In the genomic region with DNA sequence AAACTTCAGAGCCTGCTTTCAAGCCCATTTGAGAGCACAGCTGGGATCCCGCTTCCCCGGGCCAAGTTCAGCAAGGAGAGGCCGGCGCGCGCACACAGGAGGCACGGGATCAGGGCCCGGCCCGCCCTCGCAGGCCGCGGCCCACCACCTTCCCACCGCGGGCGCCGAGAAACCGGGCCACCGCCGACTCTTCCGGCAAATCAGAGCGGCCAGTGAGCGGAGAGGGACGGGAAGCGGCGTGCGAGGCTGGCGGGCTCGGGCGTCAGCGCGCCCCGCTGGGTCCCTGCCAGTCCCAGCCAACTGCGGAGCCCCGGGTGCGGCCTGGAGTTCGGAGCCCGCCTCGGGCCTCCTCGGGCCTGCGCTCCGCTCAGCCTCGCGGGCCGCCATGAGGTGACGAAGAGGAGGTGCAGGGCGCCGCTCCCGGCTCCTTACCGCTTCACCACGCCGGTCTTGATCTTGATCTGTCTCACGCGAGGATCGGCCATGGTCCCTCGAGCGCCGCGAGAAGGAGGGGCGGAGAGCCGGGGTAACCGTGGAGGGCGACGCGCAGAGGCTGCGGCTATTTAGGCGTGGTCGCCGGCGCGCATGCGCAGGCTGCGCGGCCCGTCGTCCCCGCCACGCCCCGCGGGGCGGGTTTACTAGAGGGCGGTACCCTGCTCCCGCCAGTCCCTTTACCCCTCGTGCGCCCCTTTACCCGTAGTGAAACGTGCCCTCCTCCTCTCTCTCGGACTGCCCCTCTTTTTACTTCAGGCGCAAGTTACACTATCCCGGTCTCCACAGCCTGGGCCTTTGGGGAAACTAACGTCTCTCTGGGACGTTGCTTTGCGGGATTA, we compare ENCODE assay signal across 8 cellular contexts. TPM values are rescaled to one million over a fixed set of nuclear protein-coding genes. Genes with fewer than 3 reads are reported as not detected.
DNase-seq lines count a peak whose midpoint lies in the region; ATAC-seq and TF ChIP-seq lines count a peak whose summit lies in the region.

A gene with protein sequence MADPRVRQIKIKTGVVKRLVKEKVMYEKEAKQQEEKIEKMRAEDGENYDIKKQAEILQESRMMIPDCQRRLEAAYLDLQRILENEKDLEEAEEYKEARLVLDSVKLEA (minus strand): TSS at position 567 of the 833 bp plus-strand sequence. CDS start 82 bp downstream, at position 485.

- peak in 1 of 2 donors; percentile 77 for TF ChIP-seq POLR2A in lower leg skin (IDR thresholded peaks at IDR 0.05)

- POLR2A ChIA-PET in CD8-positive, alpha-beta memory T cell (lab: Charles Lee), result no interaction called here
- POLR2A ChIA-PET in activated CD4-positive, alpha-beta memory T cell treated with anti-CD3 and anti-CD28 coated beads for 36 hours (lab: Charles Lee), result interaction anchor here (1.2 kb wide), 1 partner anchor 113 kb away, joined by 3 read pairs; no protein-coding TSS in a partner anchor

- H3K4me1 ChIP-seq in CD8-positive, alpha-beta memory T cell (ENCODE audit: insufficient read depth, low read length), result peaks cover 43% of the 10 kb centered on the region

- H3K27ac ChIP-seq in CD8-positive, alpha-beta memory T cell (ENCODE audit: low read depth, low read length), result peak within 1 kb of the TSS; percentile 87
- H3K27ac ChIP-seq in dorsolateral prefrontal cortex, result peak within 1 kb of the TSS; percentile 49 to 98 (median 88)

- ATAC-seq in GM19452 (IDR thresholded peaks at IDR 0.05; ENCODE audit: unreplicated experiment), result peak; percentile 87
- peak; percentile 57 for ATAC-seq in HG03575 (IDR thresholded peaks at IDR 0.05; ENCODE audit: extremely low read depth, insufficient number of reproducible peaks, low FRiP score, unreplicated experiment)

- peak in 49 of 56 donors; percentile 8 to 68 (median 35) for TF ChIP-seq CTCF in dorsolateral prefrontal cortex (IDR thresholded peaks at IDR 0.05 in 54 of 56, conservative IDR thresholded peaks at IDR 0.05 in 2 of 56; ENCODE audit: low read depth in 1 of 56, partially characterized antibody in 56 of 56)
- peak in 1 of 3 donors; percentile 36 for TF ChIP-seq CTCF in lower leg skin (IDR thresholded peaks at IDR 0.05)

- no peaks in the 10 kb centered on the region for H3K27me3 Mint-ChIP-seq in CD8-positive, alpha-beta memory T cell
- no peaks in the 10 kb centered on the region for H3K27me3 Mint-ChIP-seq in activated CD4-positive, alpha-beta memory T cell treated with anti-CD3 and anti-CD28 coated beads for 36 hours

- peaks cover 0 to 27% (median 1%) of the 10 kb centered on the region in 3 donors for H3K36me3 Mint-ChIP-seq in CD8-positive, alpha-beta memory T cell
- peaks cover 14% of the 10 kb centered on the region for H3K36me3 Mint-ChIP-seq in activated CD4-positive, alpha-beta memory T cell treated with anti-CD3 and anti-CD28 coated beads for 36 hours

- peak within 1 kb of the TSS; percentile 88 to 97 (median 92) for H3K4me3 Mint-ChIP-seq in CD8-positive, alpha-beta memory T cell
- peak within 1 kb of the TSS; percentile 89 for H3K4me3 Mint-ChIP-seq in activated CD4-positive, alpha-beta memory T cell treated with anti-CD3 and anti-CD28 coated beads for 36 hours

- intact Hi-C loops in activated CD4-positive, alpha-beta memory T cell treated with anti-CD3 and anti-CD28 coated beads for 36 hours (cut with micrococcal nuclease), result loop anchor here (1.0 to 5.0 kb wide), 8 partner anchors 57 to 1206 kb away; a partner anchor contains a TSS
- intact Hi-C loops in dorsolateral prefrontal cortex (cut with DNase I), result loop anchor here (2.0 to 10.0 kb wide), 6 partner anchors 66 to 509 kb away; no protein-coding TSS in a partner anchor
- intact Hi-C loops in lower leg skin (cut with DNase I; ENCODE audit: low total_unique reads), result no loop called here

- no peaks in the 10 kb centered on the region for H3K9me3 ChIP-seq in CD8-positive, alpha-beta memory T cell (ENCODE audit: low read length)

- DNase-seq in CD8-positive, alpha-beta memory T cell, result peak; percentile 89 to 96 (median 94)
- peak; percentile 96 for DNase-seq in NCI-H82 (lab: John Stamatoyannopoulos, UW)
- DNase-seq in activated CD4-positive, alpha-beta memory T cell treated with anti-CD3 and anti-CD28 coated beads for 36 hours, result peak; percentile 90
- DNase-seq in dorsolateral prefrontal cortex, result peak; percentile 71 to 94 (median 82)
- DNase-seq in lower leg skin (ENCODE audit: low spot score in 2 of 2), result peak; percentile 77 to 97
- peak; percentile 81 to 85 for DNase-seq in stimulated activated CD4-positive, alpha-beta T cell treated with anti-CD3 and anti-CD28 coated beads, Interleukin-4, amount 100 ng/mL, for 48 hours (ENCODE audit: low read depth in 2 of 2)

- CTCF ChIA-PET in CD8-positive, alpha-beta memory T cell (lab: Charles Lee), result interaction anchor here (0.9 to 1.4 kb wide), 2 partner anchors 130 to 283 kb away, joined by 3 to 4 read pairs; no protein-coding TSS in a partner anchor
- CTCF ChIA-PET in activated CD4-positive, alpha-beta memory T cell treated with anti-CD3 and anti-CD28 coated beads for 36 hours (lab: Charles Lee), result interaction anchor here (0.8 to 1.3 kb wide), 2 partner anchors 9 to 127 kb away, joined by 3 read pairs; no protein-coding TSS in a partner anchor

- peaks cover 5% of the 10 kb centered on the region for H3K36me3 ChIP-seq in CD8-positive, alpha-beta memory T cell (ENCODE audit: insufficient read depth, low read length)

- whole genome bisulfite sequencing in lower leg skin, 2 donors, result 0 to 2% methylated on average over 41 to 57 of the region's 92 CpGs

- H3K4me1 Mint-ChIP-seq in CD8-positive, alpha-beta memory T cell, result peaks cover 43 to 54% (median 53%) of the 10 kb centered on the region in 3 donors
- peaks cover 44% of the 10 kb centered on the region for H3K4me1 Mint-ChIP-seq in activated CD4-positive, alpha-beta memory T cell treated with anti-CD3 and anti-CD28 coated beads for 36 hours (ENCODE audit: low read depth)

- no peaks in the 10 kb centered on the region for H3K27me3 ChIP-seq in CD8-positive, alpha-beta memory T cell (ENCODE audit: insufficient read depth, low read length, poor library complexity, severe bottlenecking)
- H3K27me3 ChIP-seq in dorsolateral prefrontal cortex, result no peaks in the 10 kb centered on the region

- H3K4me3 ChIP-seq in CD8-positive, alpha-beta memory T cell (ENCODE audit: low read length), result peak within 1 kb of the TSS; percentile 86
- H3K4me3 ChIP-seq in dorsolateral prefrontal cortex, result peak within 1 kb of the TSS; percentile 60 to 97 (median 87)
- H3K4me3 ChIP-seq in lower leg skin (ENCODE audit: low read depth, poor library complexity, severe bottlenecking), result peak within 1 kb of the TSS; percentile 73

- no peaks in the 10 kb centered on the region for H3K9me3 Mint-ChIP-seq in CD8-positive, alpha-beta memory T cell
- no peaks in the 10 kb centered on the region for H3K9me3 Mint-ChIP-seq in activated CD4-positive, alpha-beta memory T cell treated with anti-CD3 and anti-CD28 coated beads for 36 hours

- peak within 1 kb of the TSS; percentile 96 to 100 (median 98) for H3K27ac Mint-ChIP-seq in CD8-positive, alpha-beta memory T cell
- H3K27ac Mint-ChIP-seq in activated CD4-positive, alpha-beta memory T cell treated with anti-CD3 and anti-CD28 coated beads for 36 hours, result peak within 1 kb of the TSS; percentile 95

RNA-seq across cellular contexts. Expression of the gene that starts here (rescaled TPM):
- total RNA-seq in CD8-positive, alpha-beta memory T cell, result 100 to 1,000 TPM; 237 to 239 TPM
- 193 TPM for polyA plus RNA-seq in CD8-positive, alpha-beta memory T cell
- 100 to 1,000 TPM; 206 to 220 TPM for total RNA-seq in activated CD4-positive, alpha-beta memory T cell treated with anti-CD3 and anti-CD28 coated beads for 36 hours
- total RNA-seq in dorsolateral prefrontal cortex, result 100 to 1,000 TPM in 64 of 120 experiments, 10 to 100 TPM in 56; 58.5 to 156 (median 103) TPM
- total RNA-seq in lower leg skin, result 100 to 1,000 TPM in 2 of 4 donors, 10 to 100 TPM in 2; 93.7 to 130 (median 100) TPM

Comparison
In these comparisons a context has a peak if more than half of its experiments do, and no peak if none do; other contexts are left out.
1. Peak in every context shown above with its lines: DNase-seq, ATAC-seq, H3K4me3 ChIP-seq and H3K27ac ChIP-seq.